Comparison of ENCODE assay signal across 6 cellular contexts in genomic region chr3:130140756-130141155, GRCh38. TPM values are rescaled to one million over a fixed set of nuclear protein-coding genes. Genes with fewer than 3 reads are reported as not detected.
"Had no signal": no experiment of that assay in that cellular context is flagged by ENCODE, and none has a peak within 500 bp of the region (broad histone marks: within the 10 kb centered on the region; RNA-seq: fewer than 3 reads in every experiment).

No MANE protein-coding gene starts in this region.

RNA-seq across cellular contexts. Expression of gene ALG1L2, which starts 59.1 kb away (rescaled TPM):
- total RNA-seq: frontal cortex; T-helper 1 cell treated with Interleukin-12 subunit alpha and Interleukin-12 subunit beta and Interleukin-4 antibody, amounts not matched to agents 30 ng/mL and 1 ng/mL, for 36 hours; tibial nerve; vagina had no signal
- polyA plus RNA-seq: esophagus, heart left ventricle had no signal
